In the genomic region with DNA sequence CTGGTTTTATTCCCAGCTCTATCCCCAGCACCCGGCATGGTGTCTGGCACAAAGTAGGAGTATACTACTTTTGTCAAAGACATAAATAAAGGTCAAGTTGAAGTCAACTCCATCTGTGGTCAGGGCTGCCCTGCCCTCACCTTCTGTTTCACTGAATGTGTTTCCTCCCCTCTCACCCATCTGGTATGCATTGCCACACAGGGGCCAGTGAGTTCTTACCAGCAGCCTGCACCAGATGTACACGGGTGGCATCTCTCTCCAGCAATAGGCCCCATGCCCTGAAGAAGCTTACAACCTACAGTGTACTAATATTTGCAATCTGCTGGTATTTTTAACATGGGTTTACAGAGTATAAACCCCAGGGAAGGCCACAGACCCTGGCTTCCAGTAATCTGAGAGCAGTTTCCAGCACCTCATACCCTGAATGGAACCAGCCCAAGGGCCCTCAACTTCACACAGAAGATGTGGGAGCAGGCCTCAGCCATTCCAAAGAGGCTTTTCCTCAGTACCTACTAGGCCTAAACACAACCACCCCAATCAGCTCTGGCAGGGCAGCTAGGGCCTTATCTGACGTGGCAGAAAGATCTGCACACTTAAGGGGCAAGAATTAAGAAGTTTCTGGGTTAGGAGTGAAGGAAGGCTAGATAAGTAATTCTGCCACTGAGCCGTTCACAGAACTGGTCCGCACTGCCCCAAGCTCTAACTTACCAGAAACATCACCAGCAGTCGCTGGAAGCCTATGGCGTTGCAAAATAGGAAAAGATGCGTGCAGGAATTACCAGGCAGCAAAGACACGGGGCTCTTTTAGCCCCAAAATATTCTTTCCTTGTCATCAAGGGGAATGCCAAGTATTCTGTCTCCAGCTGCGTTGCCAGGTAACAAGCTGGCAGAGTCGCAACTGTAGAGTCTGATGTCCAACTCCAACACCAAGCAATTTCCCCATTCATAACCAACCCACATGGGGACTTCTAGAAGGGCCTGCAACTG, we compare ENCODE assay signal across 1 cellular context.
A peak's percentile ranks its signal among the peaks of the same experiment; 100 is the strongest.
TF ChIP-seq lines count a peak whose summit lies in the region.

No MANE protein-coding gene starts in this region.

TF ChIP-seq in HEK293, 187 proteins besides CTCF, POLR2A, EP300 and RAD21 (continued from another document):
- TF ChIP-seq, protein P1, sequence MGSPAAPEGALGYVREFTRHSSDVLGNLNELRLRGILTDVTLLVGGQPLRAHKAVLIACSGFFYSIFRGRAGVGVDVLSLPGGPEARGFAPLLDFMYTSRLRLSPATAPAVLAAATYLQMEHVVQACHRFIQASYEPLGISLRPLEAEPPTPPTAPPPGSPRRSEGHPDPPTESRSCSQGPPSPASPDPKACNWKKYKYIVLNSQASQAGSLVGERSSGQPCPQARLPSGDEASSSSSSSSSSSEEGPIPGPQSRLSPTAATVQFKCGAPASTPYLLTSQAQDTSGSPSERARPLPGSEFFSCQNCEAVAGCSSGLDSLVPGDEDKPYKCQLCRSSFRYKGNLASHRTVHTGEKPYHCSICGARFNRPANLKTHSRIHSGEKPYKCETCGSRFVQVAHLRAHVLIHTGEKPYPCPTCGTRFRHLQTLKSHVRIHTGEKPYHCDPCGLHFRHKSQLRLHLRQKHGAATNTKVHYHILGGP (tag by site-specific recombination; IDR thresholded peaks at IDR 0.05): no peak
- TF ChIP-seq ZNF48 (tag by site-specific recombination; IDR thresholded peaks at IDR 0.05) (no peak), ZNF623 (tag by site-specific recombination; IDR thresholded peaks at IDR 0.05) (no peak), ZNF585B (tag by site-specific recombination; IDR thresholded peaks at IDR 0.05) (no peak), KLF1 (tag by site-specific recombination; IDR thresholded peaks at IDR 0.05) (no peak), ZNF514 (tag by site-specific recombination; IDR thresholded peaks at IDR 0.05) (no peak), ZNF610 (tag by site-specific recombination; IDR thresholded peaks at IDR 0.05; ENCODE audit: borderline replicate concordance) (no peak)
- TF ChIP-seq, protein P2, sequence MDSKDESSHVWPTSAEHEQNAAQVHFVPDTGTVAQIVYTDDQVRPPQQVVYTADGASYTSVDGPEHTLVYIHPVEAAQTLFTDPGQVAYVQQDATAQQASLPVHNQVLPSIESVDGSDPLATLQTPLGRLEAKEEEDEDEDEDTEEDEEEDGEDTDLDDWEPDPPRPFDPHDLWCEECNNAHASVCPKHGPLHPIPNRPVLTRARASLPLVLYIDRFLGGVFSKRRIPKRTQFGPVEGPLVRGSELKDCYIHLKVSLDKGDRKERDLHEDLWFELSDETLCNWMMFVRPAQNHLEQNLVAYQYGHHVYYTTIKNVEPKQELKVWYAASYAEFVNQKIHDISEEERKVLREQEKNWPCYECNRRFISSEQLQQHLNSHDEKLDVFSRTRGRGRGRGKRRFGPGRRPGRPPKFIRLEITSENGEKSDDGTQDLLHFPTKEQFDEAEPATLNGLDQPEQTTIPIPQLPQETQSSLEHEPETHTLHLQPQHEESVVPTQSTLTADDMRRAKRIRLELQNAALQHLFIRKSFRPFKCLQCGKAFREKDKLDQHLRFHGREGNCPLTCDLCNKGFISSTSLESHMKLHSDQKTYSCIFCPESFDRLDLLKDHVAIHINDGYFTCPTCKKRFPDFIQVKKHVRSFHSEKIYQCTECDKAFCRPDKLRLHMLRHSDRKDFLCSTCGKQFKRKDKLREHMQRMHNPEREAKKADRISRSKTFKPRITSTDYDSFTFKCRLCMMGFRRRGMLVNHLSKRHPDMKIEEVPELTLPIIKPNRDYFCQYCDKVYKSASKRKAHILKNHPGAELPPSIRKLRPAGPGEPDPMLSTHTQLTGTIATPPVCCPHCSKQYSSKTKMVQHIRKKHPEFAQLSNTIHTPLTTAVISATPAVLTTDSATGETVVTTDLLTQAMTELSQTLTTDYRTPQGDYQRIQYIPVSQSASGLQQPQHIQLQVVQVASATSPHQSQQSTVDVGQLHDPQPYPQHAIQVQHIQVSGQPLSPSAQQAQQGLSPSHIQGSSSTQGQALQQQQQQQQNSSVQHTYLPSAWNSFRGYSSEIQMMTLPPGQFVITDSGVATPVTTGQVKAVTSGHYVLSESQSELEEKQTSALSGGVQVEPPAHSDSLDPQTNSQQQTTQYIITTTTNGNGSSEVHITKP (tag by site-specific recombination; IDR thresholded peaks at IDR 0.05): peak; percentile 33; the same call in 1 of the 2 replicates
